ENCODE assay signal across 16 cellular contexts in the genomic region with DNA sequence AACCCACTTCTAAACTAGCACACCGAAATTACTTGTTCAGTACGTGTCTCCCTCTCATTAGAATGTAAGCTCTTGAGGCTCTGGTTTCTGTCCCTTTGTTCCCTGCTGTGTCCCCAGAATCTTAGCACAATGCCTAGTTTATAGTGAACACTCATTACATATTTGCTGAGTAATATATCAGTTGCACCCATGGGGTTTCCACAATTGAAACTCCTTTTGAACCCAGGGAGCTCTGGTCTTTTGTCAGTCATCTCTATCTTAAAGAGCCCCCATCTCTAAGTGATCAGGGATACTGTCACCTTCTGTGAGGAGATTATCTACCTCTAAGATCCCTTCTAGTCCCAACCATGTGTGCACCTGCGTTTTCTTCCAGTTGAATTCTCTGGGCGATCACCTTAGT. TPM values are rescaled to one million over a fixed set of nuclear protein-coding genes. Genes with fewer than 3 reads are reported as not detected.
DNase-seq lines count a peak whose midpoint lies in the region; ATAC-seq lines count a peak whose summit lies in the region.
"Had no signal": no experiment of that assay in that cellular context is flagged by ENCODE, and none has a peak within 500 bp of the region (broad histone marks: within the 10 kb centered on the region; RNA-seq: fewer than 3 reads in every experiment).

No MANE protein-coding gene starts in this region.

- no peaks in the 10 kb centered on the region for H3K9me3 Mint-ChIP-seq in activated naive CD4-positive, alpha-beta T cell treated with anti-CD3 and anti-CD28 coated beads, Interleukin-2, amount 50 U/mL, for 24 hours
- no peaks in the 10 kb centered on the region for H3K9me3 Mint-ChIP-seq in activated naive CD4-positive, alpha-beta T cell treated with anti-CD3 and anti-CD28 coated beads, Interleukin-2, amount 50 U/mL, for 72 hours
- H3K9me3 Mint-ChIP-seq in stimulated activated naive CD8-positive, alpha-beta T cell treated with anti-CD3 and anti-CD28 coated beads, Interleukin-15, amount 100 ng/mL, for 72 hours: no peaks in the 10 kb centered on the region

- H3K4me3 Mint-ChIP-seq in activated naive CD4-positive, alpha-beta T cell treated with anti-CD3 and anti-CD28 coated beads, Interleukin-2, amount 50 U/mL, for 24 hours: peak overlapping the region; percentile 88
- H3K4me3 Mint-ChIP-seq in stimulated activated naive CD8-positive, alpha-beta T cell treated with anti-CD3 and anti-CD28 coated beads, Interleukin-15, amount 100 ng/mL, for 72 hours: peak overlapping the region; percentile 78 to 85

- no peak for DNase-seq in activated naive CD4-positive, alpha-beta T cell (lab: John Stamatoyannopoulos, UW)
- DNase-seq in NCI-H146 treated with DMSO at 0.1 percent for 48 hours (lab: John Stamatoyannopoulos, UW; ENCODE audit: unreplicated experiment) (peak; percentile 6), GM19240 (ENCODE audit: insufficient read length, low spot score) (no peak)
- no peak for DNase-seq in activated naive CD4-positive, alpha-beta T cell treated with anti-CD3 and anti-CD28 coated beads, Interleukin-2, amount 50 U/mL, for 72 hours (ENCODE audit: low spot score in 2 of 2)
- DNase-seq in stimulated activated naive CD8-positive, alpha-beta T cell treated with anti-CD3 and anti-CD28 coated beads, Interleukin-15, amount 100 ng/mL, for 72 hours: no peak
- DNase-seq: AML-193, dorsolateral prefrontal cortex, Kasumi-1, kidney, NCI-H1694 treated with DMSO at 0.1 percent for 48 hours, NCI-H526, testis, WERI-Rb-1 had no signal

- no peaks in the 10 kb centered on the region for H3K27me3 Mint-ChIP-seq in activated naive CD4-positive, alpha-beta T cell treated with anti-CD3 and anti-CD28 coated beads, Interleukin-2, amount 50 U/mL, for 24 hours
- no peaks in the 10 kb centered on the region for H3K27me3 Mint-ChIP-seq in stimulated activated naive CD8-positive, alpha-beta T cell treated with anti-CD3 and anti-CD28 coated beads, Interleukin-15, amount 100 ng/mL, for 72 hours

- peak; percentile 70 to 85 for ATAC-seq in activated naive CD4-positive, alpha-beta T cell treated with anti-CD3 and anti-CD28 coated beads, Interleukin-2, amount 50 U/mL, for 72 hours
- ATAC-seq in stimulated activated naive CD8-positive, alpha-beta T cell treated with anti-CD3 and anti-CD28 coated beads, Interleukin-15, amount 100 ng/mL, for 72 hours: peak; percentile 75
- ATAC-seq in GM18858 (IDR thresholded peaks at IDR 0.05; ENCODE audit: unreplicated experiment): no peak
- no peak for ATAC-seq in GM18498 (IDR thresholded peaks at IDR 0.05; ENCODE audit: unreplicated experiment)

- peak overlapping the region; percentile 99 for H3K27ac Mint-ChIP-seq in activated naive CD4-positive, alpha-beta T cell treated with anti-CD3 and anti-CD28 coated beads, Interleukin-2, amount 50 U/mL, for 24 hours
- peak overlapping the region; percentile 84 to 96 for H3K27ac Mint-ChIP-seq in activated naive CD4-positive, alpha-beta T cell treated with anti-CD3 and anti-CD28 coated beads, Interleukin-2, amount 50 U/mL, for 72 hours
- H3K27ac Mint-ChIP-seq in stimulated activated naive CD8-positive, alpha-beta T cell treated with anti-CD3 and anti-CD28 coated beads, Interleukin-15, amount 100 ng/mL, for 72 hours: peak overlapping the region; percentile 36 to 93

- H3K4me1 Mint-ChIP-seq in activated naive CD4-positive, alpha-beta T cell treated with anti-CD3 and anti-CD28 coated beads, Interleukin-2, amount 50 U/mL, for 24 hours: peaks cover 98% of the 10 kb centered on the region
- peaks cover 95% of the 10 kb centered on the region for H3K4me1 Mint-ChIP-seq in stimulated activated naive CD8-positive, alpha-beta T cell treated with anti-CD3 and anti-CD28 coated beads, Interleukin-15, amount 100 ng/mL, for 72 hours

- peaks cover 6% of the 10 kb centered on the region for H3K36me3 Mint-ChIP-seq in activated naive CD4-positive, alpha-beta T cell treated with anti-CD3 and anti-CD28 coated beads, Interleukin-2, amount 50 U/mL, for 24 hours
- no peaks in the 10 kb centered on the region for H3K36me3 Mint-ChIP-seq in activated naive CD4-positive, alpha-beta T cell treated with anti-CD3 and anti-CD28 coated beads, Interleukin-2, amount 50 U/mL, for 72 hours

RNA-seq across cellular contexts. Expression of a gene that starts 12.8 kb away (rescaled TPM):
- 10 to 100 TPM; 39.0 to 51.3 TPM for total RNA-seq in activated naive CD4-positive, alpha-beta T cell treated with anti-CD3 and anti-CD28 coated beads, Interleukin-2, amount 50 U/mL, for 72 hours

Comparison
In these comparisons a context has a peak if more than half of its experiments do, and no peak if none do; other contexts are left out.
1. ATAC-seq: peak in activated naive CD4-positive, alpha-beta T cell treated with anti-CD3 and anti-CD28 coated beads, Interleukin-2, amount 50 U/mL, for 72 hours (2 of 2) and stimulated activated naive CD8-positive, alpha-beta T cell treated with anti-CD3 and anti-CD28 coated beads, Interleukin-15, amount 100 ng/mL, for 72 hours (single experiment); none in GM18858 (single experiment) and GM18498 (single experiment).
2. Peak in every context shown above with its lines, with median percentiles within 50 percentile points of each other: H3K27ac Mint-ChIP-seq.